Comparison of ENCODE assay signal across 8 cellular contexts in genomic region chr17:6473128-6473767, GRCh38. TPM values are rescaled to one million over a fixed set of nuclear protein-coding genes. Genes with fewer than 3 reads are reported as not detected.
DNase-seq lines count a peak whose midpoint lies in the region; ATAC-seq, FAIRE-seq and TF ChIP-seq lines count a peak whose summit lies in the region.

No MANE protein-coding gene starts in this region.

- no peak overlapping the region for H3K27ac Mint-ChIP-seq in activated T-helper 17 cell treated with anti-CD3 and anti-CD28 coated beads, Interleukin-2, amount 50 U/mL, for 72 hours

- TF ChIP-seq CTCF in C4-2B (conservative IDR thresholded peaks at IDR 0.05) = peak; percentile 96
- TF ChIP-seq CTCF in HFF-Myc (IDR thresholded peaks at IDR 0.05; ENCODE audit: low read depth, low read length, missing control alignments) = peak; percentile 97
- TF ChIP-seq CTCF in fibroblast of villous mesenchyme (IDR thresholded peaks at IDR 0.05; ENCODE audit: insufficient read depth, low read depth, low read length) = peak; percentile 99
- peak; percentile 76 to 91 for TF ChIP-seq CTCF in suprapubic skin (IDR thresholded peaks at IDR 0.05)

- H3K4me1 ChIP-seq in suprapubic skin = peaks cover 31% of the 10 kb centered on the region

- 47% methylated on average over 13 of the region's 14 CpGs for WGBS in suprapubic skin

- H3K4me3 Mint-ChIP-seq in activated T-helper 17 cell treated with anti-CD3 and anti-CD28 coated beads, Interleukin-2, amount 50 U/mL, for 72 hours = no peak overlapping the region

- no peaks in the 10 kb centered on the region for H3K9me3 Mint-ChIP-seq in activated T-helper 17 cell treated with anti-CD3 and anti-CD28 coated beads, Interleukin-2, amount 50 U/mL, for 72 hours

- no peaks in the 10 kb centered on the region for H3K9me3 ChIP-seq in suprapubic skin

- ATAC-seq in activated T-helper 17 cell treated with anti-CD3 and anti-CD28 coated beads, Interleukin-2, amount 50 U/mL, for 72 hours (replicated peaks) = peak; percentile 82
- no peak for ATAC-seq in GM19463 (IDR thresholded peaks at IDR 0.05; ENCODE audit: unreplicated experiment)

- TF ChIP-seq POLR2A in suprapubic skin (IDR thresholded peaks at IDR 0.05) = no peak

- H3K4me3 ChIP-seq in HFF-Myc (replicated peaks; ENCODE audit: low read depth, low read length) = no peak overlapping the region
- no peak overlapping the region for H3K4me3 ChIP-seq in fibroblast of villous mesenchyme (ENCODE audit: low read depth, low read length)
- no peak overlapping the region for H3K4me3 ChIP-seq in suprapubic skin

- peaks cover 5% of the 10 kb centered on the region for H3K4me1 Mint-ChIP-seq in activated T-helper 17 cell treated with anti-CD3 and anti-CD28 coated beads, Interleukin-2, amount 50 U/mL, for 72 hours

- peaks cover 9% of the 10 kb centered on the region for H3K36me3 ChIP-seq in suprapubic skin

- H3K27me3 Mint-ChIP-seq in activated T-helper 17 cell treated with anti-CD3 and anti-CD28 coated beads, Interleukin-2, amount 50 U/mL, for 72 hours = peaks cover 3% of the 10 kb centered on the region

- no peak overlapping the region for H3K27ac ChIP-seq in C4-2B
- no peak overlapping the region for H3K27ac ChIP-seq in suprapubic skin

- no peaks in the 10 kb centered on the region for H3K36me3 Mint-ChIP-seq in activated T-helper 17 cell treated with anti-CD3 and anti-CD28 coated beads, Interleukin-2, amount 50 U/mL, for 72 hours (ENCODE audit: low read depth)

- no peaks in the 10 kb centered on the region for H3K27me3 ChIP-seq in suprapubic skin

- peak; percentile 4 for FAIRE-seq in RCC 7860 (lab: Jason Lieb, UNC)

- DNase-seq in HFF-Myc (ENCODE audit: extremely low read depth, low read depth) (peak; percentile 42), RCC 7860 (ENCODE audit: low spot score) (peak; percentile 62), fibroblast of villous mesenchyme (ENCODE audit: low read depth) (peak; percentile 67), non-pigmented ciliary epithelial cell (ENCODE audit: low read depth) (peak; percentile 10), suprapubic skin (ENCODE audit: low spot score in 2 of 2) (peak in 1 of 2 donors; percentile 81)

- TF ChIP-seq EP300 in suprapubic skin (IDR thresholded peaks at IDR 0.05) = no peak

RNA-seq across cellular contexts. Expression of gene PIMREG, which starts 29.0 kb away (rescaled TPM):
- 1 to 10 TPM; 5.9 to 7.4 TPM for total RNA-seq in activated T-helper 17 cell treated with anti-CD3 and anti-CD28 coated beads, Interleukin-2, amount 50 U/mL, for 72 hours
- total RNA-seq in fibroblast of villous mesenchyme (18.1 and 18.4 TPM in 2 replicates), suprapubic skin (1 to 10 TPM; 1.0 to 3.3 (median 3.2) TPM)

RNA-seq across cellular contexts. Expression of gene AIPL1, which starts 38.3 kb away (rescaled TPM):
- not detected for total RNA-seq in activated T-helper 17 cell treated with anti-CD3 and anti-CD28 coated beads, Interleukin-2, amount 50 U/mL, for 72 hours
- total RNA-seq in fibroblast of villous mesenchyme (not detected in 2 replicates), suprapubic skin (not detected)
